In genomic region chr5:7872517-7873149, GRCh38 we compare ENCODE assay signal across 1 cellular context.
TF ChIP-seq lines count a peak whose summit lies in the region.

No MANE protein-coding gene starts in this region.

TF ChIP-seq in IMR-90, 13 proteins besides CTCF, POLR2A, EP300 and RAD21:
- TF ChIP-seq, protein P1, sequence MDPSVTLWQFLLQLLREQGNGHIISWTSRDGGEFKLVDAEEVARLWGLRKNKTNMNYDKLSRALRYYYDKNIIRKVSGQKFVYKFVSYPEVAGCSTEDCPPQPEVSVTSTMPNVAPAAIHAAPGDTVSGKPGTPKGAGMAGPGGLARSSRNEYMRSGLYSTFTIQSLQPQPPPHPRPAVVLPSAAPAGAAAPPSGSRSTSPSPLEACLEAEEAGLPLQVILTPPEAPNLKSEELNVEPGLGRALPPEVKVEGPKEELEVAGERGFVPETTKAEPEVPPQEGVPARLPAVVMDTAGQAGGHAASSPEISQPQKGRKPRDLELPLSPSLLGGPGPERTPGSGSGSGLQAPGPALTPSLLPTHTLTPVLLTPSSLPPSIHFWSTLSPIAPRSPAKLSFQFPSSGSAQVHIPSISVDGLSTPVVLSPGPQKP (IDR thresholded peaks at IDR 0.05; ENCODE audit: borderline replicate concordance, low read depth, low read length) = no peak
- TF ChIP-seq SMC3 (IDR thresholded peaks at IDR 0.05; ENCODE audit: low read depth, low read length) = no peak
- no peak for TF ChIP-seq USF2 (IDR thresholded peaks at IDR 0.05; ENCODE audit: low read depth, low read length)
- TF ChIP-seq MAFK (IDR thresholded peaks at IDR 0.05; ENCODE audit: low read depth, low read length) = no peak
- no peak for TF ChIP-seq RCOR1 (IDR thresholded peaks at IDR 0.05; ENCODE audit: insufficient replicate concordance, low read length)
- TF ChIP-seq MAZ (IDR thresholded peaks at IDR 0.05; ENCODE audit: borderline replicate concordance, low read depth, low read length) = no peak
- no peak for TF ChIP-seq CEBPB (IDR thresholded peaks at IDR 0.05; ENCODE audit: low read depth, low read length)
- TF ChIP-seq BHLHE40 (IDR thresholded peaks at IDR 0.05; ENCODE audit: low read depth, low read length) = no peak
- no peak for TF ChIP-seq NFE2L2 (IDR thresholded peaks at IDR 0.05; ENCODE audit: low read depth, low read length)
